8 cellular contexts compared by ENCODE assay signal in genomic region chr19:27393591-27393990, GRCh38.
"Had no signal": no experiment of that assay in that cellular context is flagged by ENCODE, and none has a peak within 500 bp of the region (broad histone marks: within the 10 kb centered on the region; RNA-seq: fewer than 3 reads in every experiment).

No MANE protein-coding gene starts in this region.

- H3K9ac ChIP-seq: GM23248 had no signal

- H3K27ac ChIP-seq: GM23248 had no signal

- ATAC-seq: HCT116 had no signal

- H3K4me3 Mint-ChIP-seq: HFFc6, IgD-negative memory B cell had no signal

- DNase-seq: GM23248, GOT3, H7, HFFc6, KBM-7 had no signal

- H3K4me3 ChIP-seq: GM23248, HAP-1 had no signal

- H3K36me3 ChIP-seq: HAP-1 had no signal

- H3K27ac Mint-ChIP-seq: HFFc6, IgD-negative memory B cell had no signal

- H3K27me3 Mint-ChIP-seq: IgD-negative memory B cell had no signal

- H3K4me1 ChIP-seq: HAP-1 had no signal

- H3K4me1 Mint-ChIP-seq: IgD-negative memory B cell had no signal
